Comparison of ENCODE assay signal across 19 cellular contexts in genomic region chr2:19754907-19755306, GRCh38.
DNase-seq lines count a peak whose midpoint lies in the region; ATAC-seq and TF ChIP-seq lines count a peak whose summit lies in the region.
"Had no signal": no experiment of that assay in that cellular context is flagged by ENCODE, and none has a peak within 500 bp of the region (broad histone marks: within the 10 kb centered on the region; RNA-seq: fewer than 3 reads in every experiment).

No MANE protein-coding gene starts in this region.

- DNase-seq in COLO829 (ENCODE audit: low spot score): peak; percentile 17
- DNase-seq in Calu3: peak; percentile 24
- peak; percentile 48 for DNase-seq in astrocyte of the hippocampus (ENCODE audit: low read depth, low spot score)
- DNase-seq in islet precursor cell: peak; percentile 27
- DNase-seq in NCI-H2107 (lab: John Stamatoyannopoulos, UW): no peak
- no peak for DNase-seq in DMS53 treated with DMSO at 0.1 percent for 48 hours (lab: John Stamatoyannopoulos, UW; ENCODE audit: unreplicated experiment)
- DNase-seq in activated CD8-positive, alpha-beta memory T cell treated with anti-CD3 and anti-CD28 coated beads, Interleukin-2, amount 50 U/mL, for 4 hours: no peak
- DNase-seq: ACHN; C1 segment of cervical spinal cord; CD8-positive, alpha-beta memory T cell; HCEC 1CT; NCI-H1092; NCI-H1694 treated with DMSO at 0.1 percent for 48 hours; NCI-H345; NCI-H524 treated with DMSO at 0.1 percent for 48 hours; RPMI8226; SIG-M5 had no signal

- ATAC-seq in stimulated activated memory B cell treated with anti-CD40 and anti-IgM and Interleukin-4, amounts not matched to agents 10 μg/mL and 1 μg/mL and 100 μg/mL, for 72 hours: no peak

- H3K27me3 Mint-ChIP-seq in Calu3 (ENCODE audit: unreplicated experiment): peaks cover 37% of the 10 kb centered on the region
- peaks cover 14% of the 10 kb centered on the region for H3K27me3 Mint-ChIP-seq in stimulated activated memory B cell treated with anti-CD40 and anti-IgM and Interleukin-4, amounts not matched to agents 10 μg/mL and 1 μg/mL and 100 μg/mL, for 72 hours

- no peaks in the 10 kb centered on the region for H3K36me3 Mint-ChIP-seq in Calu3 (ENCODE audit: insufficient read depth, unreplicated experiment)
- H3K36me3 Mint-ChIP-seq in stimulated activated memory B cell treated with anti-CD40 and anti-IgM and Interleukin-4, amounts not matched to agents 10 μg/mL and 1 μg/mL and 100 μg/mL, for 72 hours: no peaks in the 10 kb centered on the region
- H3K36me3 Mint-ChIP-seq: CD8-positive, alpha-beta memory T cell had no signal

- BruUV-seq in Calu3 (replicated peaks; lab: Mats Ljungman, UMichigan): no TSS peak

- TF ChIP-seq CTCF in Calu3 (IDR thresholded peaks at IDR 0.05; ENCODE audit: unreplicated experiment): no peak

- peaks cover 8% of the 10 kb centered on the region for H3K4me1 Mint-ChIP-seq in Calu3 (ENCODE audit: low read depth, unreplicated experiment)
- no peaks in the 10 kb centered on the region for H3K4me1 Mint-ChIP-seq in stimulated activated memory B cell treated with anti-CD40 and anti-IgM and Interleukin-4, amounts not matched to agents 10 μg/mL and 1 μg/mL and 100 μg/mL, for 72 hours
- H3K4me1 Mint-ChIP-seq: CD8-positive, alpha-beta memory T cell had no signal

- H3K27ac Mint-ChIP-seq in Calu3 (ENCODE audit: unreplicated experiment): no peak overlapping the region
- H3K27ac Mint-ChIP-seq in stimulated activated memory B cell treated with anti-CD40 and anti-IgM and Interleukin-4, amounts not matched to agents 10 μg/mL and 1 μg/mL and 100 μg/mL, for 72 hours: no peak overlapping the region
- H3K27ac Mint-ChIP-seq: CD8-positive, alpha-beta memory T cell; T-helper 1 cell treated with Interleukin-12 subunit alpha and Interleukin-12 subunit beta and Interleukin-4 antibody, amounts not matched to agents 30 μg/mL and 1 μg/mL, for 36 hours had no signal

- H3K4me3 Mint-ChIP-seq in Calu3 (ENCODE audit: low read depth, unreplicated experiment): no peak overlapping the region
- no peak overlapping the region for H3K4me3 Mint-ChIP-seq in stimulated activated memory B cell treated with anti-CD40 and anti-IgM and Interleukin-4, amounts not matched to agents 10 μg/mL and 1 μg/mL and 100 μg/mL, for 72 hours
- H3K4me3 Mint-ChIP-seq: T-helper 1 cell treated with Interleukin-12 subunit alpha and Interleukin-12 subunit beta and Interleukin-4 antibody, amounts not matched to agents 30 μg/mL and 1 μg/mL, for 36 hours had no signal

- CTCF ChIA-PET in Calu3 (lab: Charles Lee): no interaction called here

- intact Hi-C loops in Calu3 (cut with micrococcal nuclease; ENCODE audit: unreplicated experiment): no loop called here

- no peaks in the 10 kb centered on the region for H3K9me3 Mint-ChIP-seq in Calu3 (ENCODE audit: low read depth, unreplicated experiment)
- no peaks in the 10 kb centered on the region for H3K9me3 Mint-ChIP-seq in stimulated activated memory B cell treated with anti-CD40 and anti-IgM and Interleukin-4, amounts not matched to agents 10 μg/mL and 1 μg/mL and 100 μg/mL, for 72 hours
- H3K9me3 Mint-ChIP-seq: CD8-positive, alpha-beta memory T cell; T-helper 1 cell treated with Interleukin-12 subunit alpha and Interleukin-12 subunit beta and Interleukin-4 antibody, amounts not matched to agents 30 μg/mL and 1 μg/mL, for 36 hours had no signal

Comparison
In these comparisons a context has a peak if more than half of its experiments do, and no peak if none do; other contexts are left out.
1. DNase-seq: peak in COLO829 (single experiment), Calu3 (single experiment), astrocyte of the hippocampus (single experiment) and islet precursor cell (single experiment); none in NCI-H2107 (single experiment), DMS53 treated with DMSO at 0.1 percent for 48 hours (single experiment) and activated CD8-positive, alpha-beta memory T cell treated with anti-CD3 and anti-CD28 coated beads, Interleukin-2, amount 50 U/mL, for 4 hours (single experiment).